15 cellular contexts compared by ENCODE assay signal in genomic region chr2:181073896-181074295, GRCh38.
"Had no signal": no experiment of that assay in that cellular context is flagged by ENCODE, and none has a peak within 500 bp of the region (broad histone marks: within the 10 kb centered on the region; RNA-seq: fewer than 3 reads in every experiment).

No MANE protein-coding gene starts in this region.

- H3K27me3 ChIP-seq: right lobe of liver, transverse colon had no signal

- H3K36me3 Mint-ChIP-seq: activated naive CD4-positive, alpha-beta T cell treated with anti-CD3 and anti-CD28 coated beads, Interleukin-2, amount 50 U/mL, for 24 hours; natural killer cell treated with Interleukin-12 subunit alpha and Interleukin-12 subunit beta and Interleukin-15 and Interleukin-18, amount 100 ng/mL, for 72 hours; stimulated activated naive B cell treated with anti-CD40 and anti-IgM and Interleukin-4, amounts not matched to agents 10 μg/mL and 1 μg/mL and 100 μg/mL, for 72 hours had no signal

- H3K4me3 ChIP-seq: coronary artery, mucosa of descending colon, psoas muscle, right lobe of liver, transverse colon had no signal

- H3K4me1 ChIP-seq: right lobe of liver had no signal

- H3K27me3 Mint-ChIP-seq: activated naive CD4-positive, alpha-beta T cell treated with anti-CD3 and anti-CD28 coated beads, Interleukin-2, amount 50 U/mL, for 24 hours; activated T-cell treated with anti-CD3 and anti-CD28 coated beads, Interleukin-2, amount 50 U/mL, for 24 hours; natural killer cell treated with Interleukin-12 subunit alpha and Interleukin-12 subunit beta and Interleukin-15 and Interleukin-18, amount 100 ng/mL, for 72 hours; stimulated activated naive B cell treated with anti-CD40 and anti-IgM and Interleukin-4, amounts not matched to agents 10 μg/mL and 1 μg/mL and 100 μg/mL, for 72 hours had no signal

- H3K36me3 ChIP-seq: right lobe of liver, transverse colon had no signal

- H3K9me3 Mint-ChIP-seq: activated naive CD4-positive, alpha-beta T cell treated with anti-CD3 and anti-CD28 coated beads, Interleukin-2, amount 50 U/mL, for 24 hours; activated T-cell treated with anti-CD3 and anti-CD28 coated beads, Interleukin-2, amount 50 U/mL, for 24 hours; natural killer cell treated with Interleukin-12 subunit alpha and Interleukin-12 subunit beta and Interleukin-15 and Interleukin-18, amount 100 ng/mL, for 72 hours; stimulated activated naive B cell treated with anti-CD40 and anti-IgM and Interleukin-4, amounts not matched to agents 10 μg/mL and 1 μg/mL and 100 μg/mL, for 72 hours; T-helper 2 cell treated with Interferon-gamma antibody and Interleukin-4, amounts not matched to agents 5 μg/mL and 100 μg/mL, for 36 hours had no signal

- H3K27ac ChIP-seq: coronary artery, psoas muscle, right lobe of liver, transverse colon had no signal

- H3K9me3 ChIP-seq: mucosa of descending colon, psoas muscle, right lobe of liver, transverse colon had no signal

- DNase-seq: activated effector memory CD4-positive, alpha-beta T cell treated with Interleukin-2 at 50 U/mL for 16 hours; activated T-cell treated with anti-CD3 and anti-CD28 coated beads, Interleukin-2, amount 50 U/mL, for 24 hours; effector CD4-positive, alpha-beta T cell; mucosa of descending colon; occipital lobe; psoas muscle; right lobe of liver; stimulated activated CD4-positive, alpha-beta T cell treated with anti-CD3 and anti-CD28 coated beads, Interleukin-2, amount 100 ng/mL, for 24 hours; stimulated activated naive B cell treated with anti-CD40 and anti-IgM and Interleukin-4, amounts not matched to agents 10 μg/mL and 1 μg/mL and 100 μg/mL, for 72 hours; substantia nigra; transverse colon had no signal

- H3K4me3 Mint-ChIP-seq: activated naive CD4-positive, alpha-beta T cell treated with anti-CD3 and anti-CD28 coated beads, Interleukin-2, amount 50 U/mL, for 24 hours; activated T-cell treated with anti-CD3 and anti-CD28 coated beads, Interleukin-2, amount 50 U/mL, for 24 hours; natural killer cell treated with Interleukin-12 subunit alpha and Interleukin-12 subunit beta and Interleukin-15 and Interleukin-18, amount 100 ng/mL, for 72 hours; stimulated activated naive B cell treated with anti-CD40 and anti-IgM and Interleukin-4, amounts not matched to agents 10 μg/mL and 1 μg/mL and 100 μg/mL, for 72 hours; T-helper 2 cell treated with Interferon-gamma antibody and Interleukin-4, amounts not matched to agents 5 μg/mL and 100 μg/mL, for 36 hours had no signal

- H3K27ac Mint-ChIP-seq: activated naive CD4-positive, alpha-beta T cell treated with anti-CD3 and anti-CD28 coated beads, Interleukin-2, amount 50 U/mL, for 24 hours; activated T-cell treated with anti-CD3 and anti-CD28 coated beads, Interleukin-2, amount 50 U/mL, for 24 hours; natural killer cell treated with Interleukin-12 subunit alpha and Interleukin-12 subunit beta and Interleukin-15 and Interleukin-18, amount 100 ng/mL, for 72 hours; stimulated activated naive B cell treated with anti-CD40 and anti-IgM and Interleukin-4, amounts not matched to agents 10 μg/mL and 1 μg/mL and 100 μg/mL, for 72 hours; T-helper 2 cell treated with Interferon-gamma antibody and Interleukin-4, amounts not matched to agents 5 μg/mL and 100 μg/mL, for 36 hours had no signal

- ATAC-seq: mucosa of descending colon; natural killer cell treated with Interleukin-12 subunit alpha and Interleukin-12 subunit beta and Interleukin-15 and Interleukin-18, amount 100 ng/mL, for 72 hours; psoas muscle; right lobe of liver; stimulated activated naive B cell treated with anti-CD40 and anti-IgM and Interleukin-4, amounts not matched to agents 10 μg/mL and 1 μg/mL and 100 μg/mL, for 72 hours had no signal
